ENCODE assay signal across 6 cellular contexts in the genomic region with DNA sequence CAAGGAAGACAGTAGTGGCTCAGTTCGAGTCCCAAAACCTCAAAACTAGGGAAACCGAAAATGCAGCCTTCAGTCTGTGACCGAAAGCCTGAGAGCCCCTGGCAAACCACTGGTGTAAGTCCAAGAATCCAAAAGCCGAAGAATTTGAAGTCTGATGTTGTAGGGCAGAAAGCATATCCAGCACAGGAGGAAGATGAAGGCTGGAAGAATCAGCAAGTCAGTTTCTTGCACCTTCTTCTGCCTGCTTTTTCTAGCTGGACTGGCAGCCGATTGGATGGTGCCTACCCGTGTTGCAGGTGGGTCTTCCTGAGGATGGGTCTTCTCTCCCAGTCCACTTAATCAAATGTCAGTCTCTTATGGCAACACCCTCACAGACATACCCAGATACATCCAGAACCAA.
"Had no signal": no experiment of that assay in that cellular context is flagged by ENCODE, and none has a peak within 500 bp of the region (broad histone marks: within the 10 kb centered on the region; RNA-seq: fewer than 3 reads in every experiment).

No MANE protein-coding gene starts in this region.

- H3K9me3 ChIP-seq: HAP-1 had no signal

- H2AFZ ChIP-seq: GM23338 had no signal

- ATAC-seq: GM23338, HCT116 had no signal

- H3K4me1 ChIP-seq: HAP-1 had no signal

- DNase-seq: HFFc6, IMR-90, KBM-7 had no signal

- H3K36me3 ChIP-seq: HAP-1 had no signal

- H3K4me2 ChIP-seq: GM23338 had no signal

- H3K27ac Mint-ChIP-seq: GM23338, HFFc6 had no signal

- H3K9me3 Mint-ChIP-seq: GM23338 had no signal

- H3K4me3 Mint-ChIP-seq: GM23338, HFFc6 had no signal

- H3K4me3 ChIP-seq: GM23338, HAP-1 had no signal
